ENCODE assay signal across 8 cellular contexts in genomic region chr18:49550621-49551020, GRCh38. TPM values are rescaled to one million over a fixed set of nuclear protein-coding genes. Genes with fewer than 3 reads are reported as not detected.
"Had no signal": no experiment of that assay in that cellular context is flagged by ENCODE, and none has a peak within 500 bp of the region (broad histone marks: within the 10 kb centered on the region; RNA-seq: fewer than 3 reads in every experiment).

No MANE protein-coding gene starts in this region.

- FAIRE-seq: H54, HepG2 had no signal

- H3K4me1 Mint-ChIP-seq: IgD-negative memory B cell had no signal

- H3K27ac ChIP-seq: GM23248 had no signal

- H3K4me3 Mint-ChIP-seq: H9, IgD-negative memory B cell had no signal

- ATAC-seq: HepG2 had no signal

- H2AFZ ChIP-seq: GM23248 had no signal

- DNase-seq: GM23248, GOT3, H9, HCEC 1CT, KBM-7 had no signal

- H3K4me3 ChIP-seq: GM23248 had no signal

- H3K9ac ChIP-seq: GM23248 had no signal

RNA-seq across cellular contexts. Expression of gene LIPG, which starts 11.2 kb away (rescaled TPM):
- polyA plus RNA-seq: IgD-negative memory B cell had no signal
